Comparison of ENCODE assay signal across 19 cellular contexts in the genomic region with DNA sequence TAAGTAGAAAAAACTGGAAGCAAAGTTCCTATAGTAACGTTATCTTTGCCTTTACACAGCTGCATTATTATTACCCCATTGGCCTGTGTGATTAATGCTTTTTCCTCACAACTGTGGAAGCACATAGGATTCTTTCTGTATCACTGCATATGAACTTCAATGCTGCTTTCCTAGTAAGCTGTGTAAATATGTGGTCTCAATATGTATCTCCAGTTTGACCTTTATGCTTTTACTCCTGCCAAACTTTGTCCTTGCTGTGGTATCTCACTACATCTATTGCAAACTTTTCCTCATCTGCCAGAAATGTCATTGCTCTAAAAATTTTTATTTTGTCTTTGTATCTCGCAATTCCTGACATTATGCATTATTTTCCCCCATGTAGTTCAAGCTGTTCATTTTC.
DNase-seq lines count a peak whose midpoint lies in the region; ATAC-seq, FAIRE-seq and TF ChIP-seq lines count a peak whose summit lies in the region.
"Had no signal": no experiment of that assay in that cellular context is flagged by ENCODE, and none has a peak within 500 bp of the region (broad histone marks: within the 10 kb centered on the region; RNA-seq: fewer than 3 reads in every experiment).

No MANE protein-coding gene starts in this region.

- ATAC-seq in heart right ventricle, result no peak
- ATAC-seq in HepG2, result peak; percentile 92
- ATAC-seq in GM21786 (IDR thresholded peaks at IDR 0.05; ENCODE audit: unreplicated experiment), result no peak
- ATAC-seq: gastroesophageal sphincter had no signal

- H3K4me1 Mint-ChIP-seq in immature natural killer cell, result peaks cover 83 to 90% of the 10 kb centered on the region in 2 donors

- H3K27me3 ChIP-seq in left ventricle myocardium inferior (ENCODE audit: low read depth) (no peaks in the 10 kb centered on the region), heart right ventricle (no peaks in the 10 kb centered on the region), HepG2 (ENCODE audit: control insufficient read depth in 1 of 2, insufficient read depth in 2 of 2, low read length in 2 of 2) (no peaks in the 10 kb centered on the region)
- H3K27me3 ChIP-seq: gastroesophageal sphincter, testis had no signal

- no TSS peak for BruUV-seq in HepG2 (replicated peaks; lab: Mats Ljungman, UMichigan)

- intact Hi-C loops in left ventricle myocardium inferior (cut with micrococcal nuclease), result no loop called here
- intact Hi-C loops in heart right ventricle (cut with DNase I), result no loop called here
- intact Hi-C loops in HepG2 (cut with micrococcal nuclease; ENCODE audit: unreplicated experiment), result no loop called here

- H3K27me3 Mint-ChIP-seq in immature natural killer cell (ENCODE audit: low read depth in 3 of 3), result peaks cover 3 to 9% (median 6%) of the 10 kb centered on the region in 3 donors
- H3K27me3 Mint-ChIP-seq: activated CD4-positive, alpha-beta T cell treated with anti-CD3 and anti-CD28 coated beads for 36 hours; CD4-positive, CD25-positive, alpha-beta regulatory T cell had no signal

- H3K27ac ChIP-seq in left ventricle myocardium inferior (replicated peaks) (peak overlapping the region; percentile 49), heart right ventricle (peak overlapping the region in 3 of 10 donors; percentile 3 to 46 (median 18)), HepG2 (ENCODE audit: extremely low read length, insufficient read depth, low read length) (peak overlapping the region; percentile 47)
- H3K27ac ChIP-seq: parathyroid adenoma, testis had no signal

- H3K4me1 ChIP-seq in left ventricle myocardium inferior (peaks cover 80% of the 10 kb centered on the region), heart right ventricle (peaks cover 10 to 86% (median 64%) of the 10 kb centered on the region in 9 donors), HepG2 (ENCODE audit: insufficient read depth, low read length) (peaks cover 39% of the 10 kb centered on the region)

- H4K20me1 ChIP-seq in HepG2 (ENCODE audit: insufficient read depth, low read length), result peaks cover 15% of the 10 kb centered on the region

- TF ChIP-seq CTCF in left ventricle myocardium inferior (IDR thresholded peaks at IDR 0.05; ENCODE audit: borderline replicate concordance) (no peak), heart right ventricle (IDR thresholded peaks at IDR 0.05) (no peak), astrocyte of the spinal cord (IDR thresholded peaks at IDR 0.05; ENCODE audit: low read depth, low read length) (no peak), HepG2 (CRISPR knock-in tag; IDR thresholded peaks at IDR 0.05) (no peak)

- POLR2A ChIA-PET in HepG2 (lab: Yijun Ruan, JAX), result interaction anchor here (1.4 kb wide), 1 partner anchor 170 kb away, joined by 6 read pairs; no protein-coding TSS in a partner anchor

- H3K9me3 ChIP-seq in left ventricle myocardium inferior (replicated peaks), result no peaks in the 10 kb centered on the region
- H3K9me3 ChIP-seq in heart right ventricle, result no peaks in the 10 kb centered on the region
- H3K9me3 ChIP-seq in HepG2 (ENCODE audit: low read length), result no peaks in the 10 kb centered on the region
- H3K9me3 ChIP-seq: gastroesophageal sphincter, testis had no signal

- in situ Hi-C loops in astrocyte of the spinal cord (cut with HindIII; ENCODE audit: low sequenced_read_pairs), result no loop called here
- in situ Hi-C loops in HepG2 (cut with HindIII; ENCODE audit: extremely low pct_ligation_motif_present, low pct_unique_long_range_greater_than_20kb), result no loop called here

- WGBS in heart right ventricle, 2 donors, result 76 to 78% methylated on average over 2 of the region's 2 CpGs
- 37% methylated on average over 2 of the region's 2 CpGs for WGBS in HepG2 (ENCODE audit: low lambda C conversion rate)

- no peaks in the 10 kb centered on the region for H3K36me3 ChIP-seq in left ventricle myocardium inferior
- H3K36me3 ChIP-seq in heart right ventricle, result no peaks in the 10 kb centered on the region
- no peaks in the 10 kb centered on the region for H3K36me3 ChIP-seq in HepG2 (replicated peaks in 1 of 2; ENCODE audit: control insufficient read depth in 1 of 2, insufficient read depth in 2 of 2, low read length in 2 of 2)
- H3K36me3 ChIP-seq: gastroesophageal sphincter had no signal

- H3K4me2 ChIP-seq in HepG2 (ENCODE audit: low read depth, low read length), result peak overlapping the region; percentile 27

- CTCF ChIA-PET in HepG2 (lab: Yijun Ruan, JAX; ENCODE audit: low intra/inter-chr PET ratio, low total read pairs), result no interaction called here

- no peak overlapping the region for H3K9ac ChIP-seq in HepG2 (ENCODE audit: insufficient read depth, low read depth, low read length)
- H3K9ac ChIP-seq: parathyroid adenoma had no signal

- H2AFZ ChIP-seq in HepG2 (ENCODE audit: low read length), result no peak overlapping the region
- H2AFZ ChIP-seq: parathyroid adenoma had no signal

- H3K79me2 ChIP-seq in HepG2 (ENCODE audit: insufficient read depth, low read length), result peaks cover 34% of the 10 kb centered on the region

- H3K4me3 Mint-ChIP-seq in immature natural killer cell, result no peak overlapping the region
- H3K4me3 Mint-ChIP-seq: activated CD4-positive, alpha-beta T cell treated with anti-CD3 and anti-CD28 coated beads for 36 hours; CD4-positive, CD25-positive, alpha-beta regulatory T cell had no signal

- H3K27ac Mint-ChIP-seq in immature natural killer cell, result no peak overlapping the region

- DNase-seq in left ventricle myocardium inferior (no peak), heart right ventricle (no peak), astrocyte of the spinal cord (ENCODE audit: low read depth, low spot score) (peak; percentile 35), HepG2 (ENCODE audit: low spot score) (peak; percentile 81), HTR-8/SVneo (ENCODE audit: insufficient read length, low spot score) (no peak), immature natural killer cell (no peak), KG1 (lab: John Stamatoyannopoulos, UW) (no peak)
- DNase-seq: activated CD4-positive, alpha-beta T cell treated with anti-CD3 and anti-CD28 coated beads for 36 hours; activated effector memory CD4-positive, alpha-beta T cell treated with Interleukin-2 at 50 U/mL for 16 hours; aorta; CD4-positive, CD25-positive, alpha-beta regulatory T cell; cortex of kidney; NCI-H1930; NCI-H446; small intestine; testis had no signal

- TF ChIP-seq RAD21 in HepG2 (CRISPR knock-in tag; IDR thresholded peaks at IDR 0.05), result no peak

- FAIRE-seq in HepG2 (lab: Jason Lieb, UNC) (peak; percentile 40), HTR-8/SVneo (lab: Jason Lieb, UNC) (no peak)
- FAIRE-seq: small intestine had no signal

- no peaks in the 10 kb centered on the region for H3K9me3 Mint-ChIP-seq in immature natural killer cell
- H3K9me3 Mint-ChIP-seq: CD4-positive, CD25-positive, alpha-beta regulatory T cell had no signal

- TF ChIP-seq POLR2A in HepG2 (IDR thresholded peaks at IDR 0.05; ENCODE audit: insufficient read depth in 1 of 2, low read depth in 2 of 2, low read length in 2 of 2), result no peak

- no peak overlapping the region for H3K4me3 ChIP-seq in left ventricle myocardium inferior
- H3K4me3 ChIP-seq in heart right ventricle, result no peak overlapping the region
- no peak overlapping the region for H3K4me3 ChIP-seq in astrocyte of the spinal cord (ENCODE audit: low read depth, low read length)
- no peak overlapping the region; a peak in 2 of 6 replicates for H3K4me3 ChIP-seq in HepG2 (replicated peaks in 1 of 3; ENCODE audit: insufficient read depth in 1 of 3, low read depth in 2 of 3, low read length in 3 of 3)
- H3K4me3 ChIP-seq: gastroesophageal sphincter, testis had no signal

- no peaks in the 10 kb centered on the region for H3K36me3 Mint-ChIP-seq in immature natural killer cell
- H3K36me3 Mint-ChIP-seq: CD4-positive, CD25-positive, alpha-beta regulatory T cell had no signal

- TF ChIP-seq EP300 in HepG2 (IDR thresholded peaks at IDR 0.05; ENCODE audit: low read depth in 2 of 2, low read length in 2 of 2) (peak in 1 of 2 experiments; percentile 15; a peak in 1 of 4 replicates), HepG2 (CRISPR knock-in tag; IDR thresholded peaks at IDR 0.05; ENCODE audit: borderline replicate concordance) (no peak)

TF ChIP-seq in HepG2, 621 proteins besides CTCF, POLR2A, EP300 and RAD21 (continues in another document):
- TF ChIP-seq FOXK2 (IDR thresholded peaks at IDR 0.05), result no peak
- TF ChIP-seq JARID2 (CRISPR knock-in tag; IDR thresholded peaks at IDR 0.05; ENCODE audit: insufficient replicate concordance), result no peak
- no peak for TF ChIP-seq ZNF660 (CRISPR knock-in tag; IDR thresholded peaks at IDR 0.05; ENCODE audit: borderline replicate concordance, low read depth)
- TF ChIP-seq SNAI1 (CRISPR knock-in tag; IDR thresholded peaks at IDR 0.05; ENCODE audit: borderline replicate concordance), result no peak
- TF ChIP-seq, protein P1, sequence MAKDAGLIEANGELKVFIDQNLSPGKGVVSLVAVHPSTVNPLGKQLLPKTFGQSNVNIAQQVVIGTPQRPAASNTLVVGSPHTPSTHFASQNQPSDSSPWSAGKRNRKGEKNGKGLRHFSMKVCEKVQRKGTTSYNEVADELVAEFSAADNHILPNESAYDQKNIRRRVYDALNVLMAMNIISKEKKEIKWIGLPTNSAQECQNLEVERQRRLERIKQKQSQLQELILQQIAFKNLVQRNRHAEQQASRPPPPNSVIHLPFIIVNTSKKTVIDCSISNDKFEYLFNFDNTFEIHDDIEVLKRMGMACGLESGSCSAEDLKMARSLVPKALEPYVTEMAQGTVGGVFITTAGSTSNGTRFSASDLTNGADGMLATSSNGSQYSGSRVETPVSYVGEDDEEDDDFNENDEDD (CRISPR knock-in tag; IDR thresholded peaks at IDR 0.05; ENCODE audit: borderline replicate concordance), result no peak
- TF ChIP-seq, protein P2, sequence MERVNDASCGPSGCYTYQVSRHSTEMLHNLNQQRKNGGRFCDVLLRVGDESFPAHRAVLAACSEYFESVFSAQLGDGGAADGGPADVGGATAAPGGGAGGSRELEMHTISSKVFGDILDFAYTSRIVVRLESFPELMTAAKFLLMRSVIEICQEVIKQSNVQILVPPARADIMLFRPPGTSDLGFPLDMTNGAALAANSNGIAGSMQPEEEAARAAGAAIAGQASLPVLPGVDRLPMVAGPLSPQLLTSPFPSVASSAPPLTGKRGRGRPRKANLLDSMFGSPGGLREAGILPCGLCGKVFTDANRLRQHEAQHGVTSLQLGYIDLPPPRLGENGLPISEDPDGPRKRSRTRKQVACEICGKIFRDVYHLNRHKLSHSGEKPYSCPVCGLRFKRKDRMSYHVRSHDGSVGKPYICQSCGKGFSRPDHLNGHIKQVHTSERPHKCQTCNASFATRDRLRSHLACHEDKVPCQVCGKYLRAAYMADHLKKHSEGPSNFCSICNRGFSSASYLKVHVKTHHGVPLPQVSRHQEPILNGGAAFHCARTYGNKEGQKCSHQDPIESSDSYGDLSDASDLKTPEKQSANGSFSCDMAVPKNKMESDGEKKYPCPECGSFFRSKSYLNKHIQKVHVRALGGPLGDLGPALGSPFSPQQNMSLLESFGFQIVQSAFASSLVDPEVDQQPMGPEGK (CRISPR knock-in tag; IDR thresholded peaks at IDR 0.05), result no peak

Comparison
In these comparisons a context has a peak if more than half of its experiments do, and no peak if none do; other contexts are left out.
1. DNase-seq: peak in astrocyte of the spinal cord (single experiment) and HepG2 (single experiment); none in left ventricle myocardium inferior (single experiment), heart right ventricle (0 of 2), HTR-8/SVneo (single experiment), immature natural killer cell (0 of 3) and KG1 (single experiment).